17 cellular contexts compared by ENCODE assay signal in genomic region chrX:154057790-154058189, GRCh38. TPM values are rescaled to one million over a fixed set of nuclear protein-coding genes. Genes with fewer than 3 reads are reported as not detected.
A peak's percentile ranks its signal among the peaks of the same experiment; 100 is the strongest.
DNase-seq lines count a peak whose midpoint lies in the region; ATAC-seq and TF ChIP-seq lines count a peak whose summit lies in the region.
"Had no signal": no experiment of that assay in that cellular context is flagged by ENCODE, and none has a peak within 500 bp of the region (broad histone marks: within the 10 kb centered on the region; RNA-seq: fewer than 3 reads in every experiment).

No MANE protein-coding gene starts in this region.

- H3K9me3 Mint-ChIP-seq in CD4-positive, alpha-beta memory T cell = peaks cover 0 to 1% (median 0%) of the 10 kb centered on the region in 8 donors
- no peaks in the 10 kb centered on the region for H3K9me3 Mint-ChIP-seq in activated naive CD8-positive, alpha-beta T cell (ENCODE audit: low read depth)
- peaks cover 0 to 3% (median 0%) of the 10 kb centered on the region in 11 donors for H3K9me3 Mint-ChIP-seq in naive thymus-derived CD4-positive, alpha-beta T cell
- H3K9me3 Mint-ChIP-seq: GM23338 had no signal

- no peaks in the 10 kb centered on the region for H3K27me3 ChIP-seq in CD4-positive, alpha-beta memory T cell (ENCODE audit: insufficient read depth, low read length)
- no peaks in the 10 kb centered on the region for H3K27me3 ChIP-seq in naive thymus-derived CD4-positive, alpha-beta T cell (ENCODE audit: control insufficient read depth in 2 of 2, insufficient read depth in 2 of 2, low read length in 2 of 2)

- no peak overlapping the region for H3K27ac ChIP-seq in CD4-positive, alpha-beta memory T cell (ENCODE audit: low read depth, low read length)
- peak overlapping the region; percentile 59 for H3K27ac ChIP-seq in KOPT-K1 (ENCODE audit: low read depth, low read length, poor library complexity, severe bottlenecking)
- no peak overlapping the region for H3K27ac ChIP-seq in naive thymus-derived CD4-positive, alpha-beta T cell (ENCODE audit: low read depth, low read length)

- peaks cover 0 to 52% of the 10 kb centered on the region in 2 donors for H3K36me3 Mint-ChIP-seq in CD4-positive, alpha-beta memory T cell
- no peaks in the 10 kb centered on the region for H3K36me3 Mint-ChIP-seq in activated naive CD8-positive, alpha-beta T cell
- peaks cover 0 to 15% (median 0%) of the 10 kb centered on the region in 5 donors for H3K36me3 Mint-ChIP-seq in naive thymus-derived CD4-positive, alpha-beta T cell
- H3K36me3 Mint-ChIP-seq: naive B cell had no signal

- peak overlapping the region in 4 of 8 donors; percentile 1 to 67 (median 46) for H3K4me3 Mint-ChIP-seq in CD4-positive, alpha-beta memory T cell
- H3K4me3 Mint-ChIP-seq in activated naive CD8-positive, alpha-beta T cell = no peak overlapping the region
- peak overlapping the region in 4 of 10 donors; percentile 3 to 44 (median 20) for H3K4me3 Mint-ChIP-seq in naive thymus-derived CD4-positive, alpha-beta T cell
- H3K4me3 Mint-ChIP-seq: endodermal cell, GM23338 had no signal

- no peaks in the 10 kb centered on the region for H3K27me3 Mint-ChIP-seq in CD4-positive, alpha-beta memory T cell
- H3K27me3 Mint-ChIP-seq in activated naive CD8-positive, alpha-beta T cell = no peaks in the 10 kb centered on the region
- H3K27me3 Mint-ChIP-seq in naive thymus-derived CD4-positive, alpha-beta T cell = no peaks in the 10 kb centered on the region
- H3K27me3 Mint-ChIP-seq: naive B cell had no signal

- H3K9me3 ChIP-seq in CD4-positive, alpha-beta memory T cell (ENCODE audit: control insufficient read depth in 1 of 2, low read length in 2 of 2) = no peaks in the 10 kb centered on the region
- no peaks in the 10 kb centered on the region for H3K9me3 ChIP-seq in KOPT-K1 (ENCODE audit: insufficient read depth, low read length, poor library complexity, severe bottlenecking)
- H3K9me3 ChIP-seq in naive thymus-derived CD4-positive, alpha-beta T cell (ENCODE audit: control insufficient read depth in 2 of 3, low read length in 3 of 3) = no peaks in the 10 kb centered on the region
- H3K9me3 ChIP-seq: heart right ventricle, SK-N-SH had no signal

- POLR2A ChIA-PET in CD4-positive, alpha-beta memory T cell (lab: Charles Lee; ENCODE audit: partially characterized antibody) = no interaction called here
- POLR2A ChIA-PET in naive thymus-derived CD4-positive, alpha-beta T cell (lab: Charles Lee) = interaction anchor here (0.6 kb wide), 2 partner anchors 35 to 273 kb away, joined by 3 read pairs; no protein-coding TSS in a partner anchor
- POLR2A ChIA-PET in HEK293T (lab: Yijun Ruan, JAX) = no interaction called here

- DNase-seq in CD4-positive, alpha-beta memory T cell = no peak
- no peak for DNase-seq in naive thymus-derived CD4-positive, alpha-beta T cell
- DNase-seq in HEK293T (ENCODE audit: extremely low spot score) (no peak), omental fat pad (ENCODE audit: low spot score) (no peak), G401 (ENCODE audit: low spot score) (no peak)
- DNase-seq: activated CD4-positive, alpha-beta T cell treated with anti-CD3 and anti-CD28 coated beads for 48 hours; endodermal cell; heart right ventricle; naive B cell; NCI-H1436 treated with DMSO at 0.1 percent for 48 hours; NCI-H774; posterior cingulate gyrus; SK-N-SH; stimulated activated CD4-positive, alpha-beta T cell treated with anti-CD3 and anti-CD28 coated beads, Interleukin-4, amount 100 ng/mL, for 1 hour had no signal

- H3K4me3 ChIP-seq in CD4-positive, alpha-beta memory T cell (ENCODE audit: low read length in 2 of 2) = no peak overlapping the region
- no peak overlapping the region for H3K4me3 ChIP-seq in naive thymus-derived CD4-positive, alpha-beta T cell (ENCODE audit: low read length)
- H3K4me3 ChIP-seq: GM23338, heart right ventricle had no signal

- peaks cover 5% of the 10 kb centered on the region for H3K36me3 ChIP-seq in CD4-positive, alpha-beta memory T cell (ENCODE audit: insufficient read depth, low read length)
- H3K36me3 ChIP-seq in KOPT-K1 (ENCODE audit: insufficient read depth, low read length) = peaks cover 24% of the 10 kb centered on the region
- peaks cover 0 to 12% (median 0%) of the 10 kb centered on the region in 3 experiments for H3K36me3 ChIP-seq in naive thymus-derived CD4-positive, alpha-beta T cell (ENCODE audit: control insufficient read depth in 2 of 3, insufficient read depth in 3 of 3, low read length in 3 of 3)

- H3K4me1 ChIP-seq in CD4-positive, alpha-beta memory T cell (ENCODE audit: insufficient read depth, low read length) = peaks cover 68% of the 10 kb centered on the region
- peaks cover 3 to 24% of the 10 kb centered on the region in 2 donors for H3K4me1 ChIP-seq in naive thymus-derived CD4-positive, alpha-beta T cell (ENCODE audit: control insufficient read depth in 2 of 2, insufficient read depth in 2 of 2, low read length in 2 of 2)

- intact Hi-C loops in CD4-positive, alpha-beta memory T cell (cut with micrococcal nuclease) = loop anchor here (5.0 kb wide), 1 partner anchor 35 kb away; no protein-coding TSS in a partner anchor
- intact Hi-C loops in naive thymus-derived CD4-positive, alpha-beta T cell (cut with micrococcal nuclease) = loop anchor here (5.0 to 10.0 kb wide), 2 partner anchors 35 to 293 kb away; partner anchors contain the start of gene PLXNB3 (in 1 of the 2)

- peaks cover 44 to 67% (median 54%) of the 10 kb centered on the region in 4 donors for H3K4me1 Mint-ChIP-seq in CD4-positive, alpha-beta memory T cell
- H3K4me1 Mint-ChIP-seq in activated naive CD8-positive, alpha-beta T cell (ENCODE audit: low read depth) = peaks cover 68% of the 10 kb centered on the region
- H3K4me1 Mint-ChIP-seq in naive thymus-derived CD4-positive, alpha-beta T cell = peaks cover 38 to 69% (median 59%) of the 10 kb centered on the region in 7 donors

- peak overlapping the region; percentile 5 to 93 (median 53) for H3K27ac Mint-ChIP-seq in CD4-positive, alpha-beta memory T cell
- H3K27ac Mint-ChIP-seq in activated naive CD8-positive, alpha-beta T cell = peak overlapping the region; percentile 89
- peak overlapping the region; percentile 34 to 85 (median 61) for H3K27ac Mint-ChIP-seq in naive thymus-derived CD4-positive, alpha-beta T cell
- H3K27ac Mint-ChIP-seq: endodermal cell, GM23338 had no signal

- CTCF ChIA-PET in CD4-positive, alpha-beta memory T cell (lab: Charles Lee; ENCODE audit: partially characterized antibody) = interaction anchor here (2.0 kb wide), 1 partner anchor 37 kb away, joined by 5 read pairs; no protein-coding TSS in a partner anchor
- CTCF ChIA-PET in naive thymus-derived CD4-positive, alpha-beta T cell (lab: Charles Lee) = no interaction called here
- CTCF ChIA-PET in HEK293T (lab: Yijun Ruan, JAX) = no interaction called here

- TF ChIP-seq CTCF in omental fat pad (IDR thresholded peaks at IDR 0.05) = no peak

- in situ Hi-C loops in G401 (cut with HindIII; ENCODE audit: low sequenced_read_pairs) = no loop called here

- no peak for ATAC-seq in naive thymus-derived CD4-positive, alpha-beta T cell
- ATAC-seq in omental fat pad (ENCODE audit: low FRiP score) = no peak
- ATAC-seq: GM23338 had no signal

TF ChIP-seq in HEK293T, 16 proteins besides CTCF, POLR2A, EP300 and RAD21:
- no peak for TF ChIP-seq PKNOX1 (IDR thresholded peaks at IDR 0.05)
- TF ChIP-seq HDGF (IDR thresholded peaks at IDR 0.05; ENCODE audit: borderline replicate concordance) = no peak
- TF ChIP-seq FOXA1 (IDR thresholded peaks at IDR 0.05) = no peak
- TF ChIP-seq ARNT (IDR thresholded peaks at IDR 0.05) = no peak
- TF ChIP-seq LEF1 (IDR thresholded peaks at IDR 0.05; ENCODE audit: borderline replicate concordance) = no peak
- TF ChIP-seq ZNF384 (IDR thresholded peaks at IDR 0.05) = no peak
- TF ChIP-seq SP1 (IDR thresholded peaks at IDR 0.05) = no peak
- no peak for TF ChIP-seq L3MBTL2 (conservative IDR thresholded peaks at IDR 0.05)
- no peak for TF ChIP-seq CTBP1 (IDR thresholded peaks at IDR 0.05; ENCODE audit: borderline replicate concordance)
- no peak for TF ChIP-seq NFRKB (IDR thresholded peaks at IDR 0.05)
- no peak for TF ChIP-seq TARDBP (IDR thresholded peaks at IDR 0.05)
- TF ChIP-seq BHLHE40 (IDR thresholded peaks at IDR 0.05; ENCODE audit: borderline replicate concordance) = no peak
- TF ChIP-seq FOXM1 (IDR thresholded peaks at IDR 0.05; ENCODE audit: borderline replicate concordance) = no peak
- no peak for TF ChIP-seq FOXK2 (IDR thresholded peaks at IDR 0.05)
- TF ChIP-seq ELF4 (IDR thresholded peaks at IDR 0.05) = no peak
- TF ChIP-seq SUZ12 (IDR thresholded peaks at IDR 0.05) = no peak

RNA-seq across cellular contexts. Expression of gene IRAK1, which starts 38.1 kb away (rescaled TPM):
- 10 to 100 TPM; 66.9 to 74.5 TPM for total RNA-seq in CD4-positive, alpha-beta memory T cell
- polyA plus RNA-seq in CD4-positive, alpha-beta memory T cell = 10 to 100 TPM; 38.1 to 64.5 TPM
- 100 to 1,000 TPM in 2 of 5 experiments, 10 to 100 TPM in 3; 50.6 to 120 (median 61.6) TPM for total RNA-seq in naive thymus-derived CD4-positive, alpha-beta T cell
- polyA plus RNA-seq in naive thymus-derived CD4-positive, alpha-beta T cell = 10 to 100 TPM; 20.0 to 47.2 TPM
- 10 to 100 TPM; 43.1 to 85.3 (median 78.4) TPM for total RNA-seq in omental fat pad
- total RNA-seq in G401 (2014; rRNA removed; shearing (Covaris generic)) = 140 and 144 TPM in 2 replicates

RNA-seq across cellular contexts. Expression of gene MECP2, which starts 39.7 kb away (rescaled TPM):
- 100 to 1,000 TPM; 103 to 108 TPM for total RNA-seq in CD4-positive, alpha-beta memory T cell
- 10 to 100 TPM in 1 of 2 donors, 1 to 10 TPM in 1; 9.5 to 26.5 TPM for polyA plus RNA-seq in CD4-positive, alpha-beta memory T cell
- 100 to 1,000 TPM in 3 of 5 experiments, 10 to 100 TPM in 2; 72.7 to 155 (median 103) TPM for total RNA-seq in naive thymus-derived CD4-positive, alpha-beta T cell
- polyA plus RNA-seq in naive thymus-derived CD4-positive, alpha-beta T cell = 10 to 100 TPM; 12.1 to 22.5 TPM
- total RNA-seq in omental fat pad = 10 to 100 TPM; 48.8 to 66.7 (median 56.0) TPM
- 19.8 and 33.1 TPM in 2 replicates for total RNA-seq in G401 (2014; rRNA removed; shearing (Covaris generic))
